In the genomic region with DNA sequence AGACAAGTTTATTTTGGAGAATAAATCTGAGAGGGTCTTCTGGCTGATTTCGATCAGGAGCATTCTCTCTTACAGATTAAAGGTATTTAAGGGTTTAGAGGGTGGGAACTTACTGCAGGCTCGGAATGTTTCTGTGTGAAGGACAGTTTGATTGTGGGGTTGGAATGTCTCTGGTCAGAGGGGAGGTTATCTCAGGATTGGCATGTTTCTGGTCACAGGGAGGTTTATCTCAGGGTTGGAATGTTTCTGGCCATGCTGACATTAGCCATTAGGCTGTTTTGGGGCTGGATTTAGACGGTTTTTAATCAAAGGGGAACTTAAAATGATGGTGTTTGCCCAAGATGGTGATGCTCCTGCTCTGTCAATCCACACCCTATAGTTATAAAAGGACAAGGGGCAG, we compare ENCODE assay signal across 24 cellular contexts.
"Had no signal": no experiment of that assay in that cellular context is flagged by ENCODE, and none has a peak within 500 bp of the region (broad histone marks: within the 10 kb centered on the region; RNA-seq: fewer than 3 reads in every experiment).

No MANE protein-coding gene starts in this region.

- H3K9me3 ChIP-seq: ovary, right atrium auricular region, thoracic aorta, tibial artery, upper lobe of right lung, uterus had no signal

- DNase-seq: heart left ventricle; hypothalamus; immature natural killer cell; left ventricle myocardium inferior; naive thymus-derived CD8-positive, alpha-beta T cell; ovary; spleen; stimulated activated CD4-positive, alpha-beta T cell treated with anti-CD3 and anti-CD28 coated beads, Interleukin-4, amount 100 ng/mL, for 24 hours; stimulated activated naive CD4-positive, alpha-beta T cell; tibial artery; trophoblast cell; upper lobe of right lung; uterus had no signal

- H3K9me3 Mint-ChIP-seq: stimulated activated effector memory CD8-positive, alpha-beta T cell treated with anti-CD3 and anti-CD28 coated beads, Interleukin-12 subunit alpha, Interleukin-12 subunit beta, amount 100 ng/mL, for 72 hours; stimulated activated naive CD8-positive, alpha-beta T cell treated with anti-CD3 and anti-CD28 coated beads, Interleukin-15, Interleukin-2, amounts not matched to agents 100 ng/mL and 50 ng/mL, for 24 hours had no signal

- H3K27ac ChIP-seq: heart left ventricle, left ventricle myocardium inferior, ovary, right atrium auricular region, skin epidermis, spleen, suprapubic skin, thoracic aorta, tibial artery, upper lobe of right lung, uterus had no signal

- ATAC-seq: heart left ventricle; naive thymus-derived CD8-positive, alpha-beta T cell; sciatic nerve; stimulated activated effector memory CD8-positive, alpha-beta T cell treated with anti-CD3 and anti-CD28 coated beads, Interleukin-12 subunit alpha, Interleukin-12 subunit beta, amount 100 ng/mL, for 72 hours; upper lobe of right lung had no signal

- H3K4me3 Mint-ChIP-seq: immature natural killer cell; naive thymus-derived CD8-positive, alpha-beta T cell; nephron; stimulated activated effector memory CD8-positive, alpha-beta T cell treated with anti-CD3 and anti-CD28 coated beads, Interleukin-12 subunit alpha, Interleukin-12 subunit beta, amount 100 ng/mL, for 72 hours; stimulated activated naive CD8-positive, alpha-beta T cell treated with anti-CD3 and anti-CD28 coated beads, Interleukin-15, Interleukin-2, amounts not matched to agents 100 ng/mL and 50 ng/mL, for 24 hours had no signal

- H3K36me3 ChIP-seq: heart left ventricle, left ventricle myocardium inferior, ovary, right atrium auricular region, spleen, suprapubic skin, thoracic aorta, tibial artery, upper lobe of right lung, uterus had no signal

- H3K4me1 ChIP-seq: heart left ventricle, left ventricle myocardium inferior, right atrium auricular region, spleen, suprapubic skin, tibial artery, upper lobe of right lung, uterus had no signal

- H3K27ac Mint-ChIP-seq: immature natural killer cell; naive thymus-derived CD8-positive, alpha-beta T cell; nephron; progenitor cell of endocrine pancreas; stimulated activated effector memory CD8-positive, alpha-beta T cell treated with anti-CD3 and anti-CD28 coated beads, Interleukin-12 subunit alpha, Interleukin-12 subunit beta, amount 100 ng/mL, for 72 hours; stimulated activated naive CD8-positive, alpha-beta T cell treated with anti-CD3 and anti-CD28 coated beads, Interleukin-15, Interleukin-2, amounts not matched to agents 100 ng/mL and 50 ng/mL, for 24 hours had no signal

- H3K4me3 ChIP-seq: heart left ventricle, left ventricle myocardium inferior, lung, ovary, right atrium auricular region, skin epidermis, spleen, suprapubic skin, thoracic aorta, tibial artery, upper lobe of right lung, uterus had no signal

- H3K4me1 Mint-ChIP-seq: immature natural killer cell; naive thymus-derived CD8-positive, alpha-beta T cell; nephron; stimulated activated effector memory CD8-positive, alpha-beta T cell treated with anti-CD3 and anti-CD28 coated beads, Interleukin-12 subunit alpha, Interleukin-12 subunit beta, amount 100 ng/mL, for 72 hours had no signal

- H3K36me3 Mint-ChIP-seq: immature natural killer cell; naive thymus-derived CD8-positive, alpha-beta T cell; stimulated activated effector memory CD8-positive, alpha-beta T cell treated with anti-CD3 and anti-CD28 coated beads, Interleukin-12 subunit alpha, Interleukin-12 subunit beta, amount 100 ng/mL, for 72 hours had no signal

- FAIRE-seq: islet of Langerhans had no signal

- H3K27me3 Mint-ChIP-seq: progenitor cell of endocrine pancreas had no signal

- H3K27me3 ChIP-seq: heart left ventricle, ovary, right atrium auricular region, spleen, suprapubic skin, tibial artery, upper lobe of right lung, uterus had no signal
